Comparison of ENCODE assay signal across 17 cellular contexts in genomic region chr5:52804978-52805377, GRCh38. TPM values are rescaled to one million over a fixed set of nuclear protein-coding genes. Genes with fewer than 3 reads are reported as not detected.
DNase-seq lines count a peak whose midpoint lies in the region; ATAC-seq and TF ChIP-seq lines count a peak whose summit lies in the region.
"Had no signal": no experiment of that assay in that cellular context is flagged by ENCODE, and none has a peak within 500 bp of the region (broad histone marks: within the 10 kb centered on the region; RNA-seq: fewer than 3 reads in every experiment).

No MANE protein-coding gene starts in this region.

- H3K18ac ChIP-seq in mesendoderm (ENCODE audit: low read length): no peak overlapping the region

- peak overlapping the region; percentile 13 to 95 for H3K27ac ChIP-seq in right atrium auricular region
- peak overlapping the region in 4 of 5 donors; percentile 0 to 96 (median 40) for H3K27ac ChIP-seq in adrenal gland
- H3K27ac ChIP-seq in mesendoderm (ENCODE audit: low read depth, low read length): no peak overlapping the region
- H3K27ac ChIP-seq in aorta (ENCODE audit: low read depth in 1 of 2, low read length in 2 of 2): peak overlapping the region; percentile 28

- no peak overlapping the region for H3K9ac ChIP-seq in mesendoderm (ENCODE audit: low read length)

- H3K36me3 ChIP-seq in right atrium auricular region (peaks cover 4% of the 10 kb centered on the region), adrenal gland (replicated peaks in 1 of 2) (peaks cover 0 to 8% of the 10 kb centered on the region in 2 donors), mesendoderm (ENCODE audit: control insufficient read depth, insufficient read depth, low read length) (no peaks in the 10 kb centered on the region), aorta (ENCODE audit: control insufficient read depth in 1 of 2, insufficient read depth in 2 of 2, low read length in 1 of 2) (peaks cover 0 to 2% of the 10 kb centered on the region in 2 donors)

- H3K4me3 ChIP-seq in right atrium auricular region: no peak overlapping the region
- H3K4me3 ChIP-seq in adrenal gland: peak overlapping the region in 1 of 4 donors; percentile 74
- no peak overlapping the region for H3K4me3 ChIP-seq in mesendoderm (ENCODE audit: low read length)
- peak overlapping the region in 1 of 2 donors; percentile 26 for H3K4me3 ChIP-seq in aorta (ENCODE audit: low read length in 2 of 2)
- H3K4me3 ChIP-seq: HAP-1 had no signal

- H3K4ac ChIP-seq in mesendoderm (ENCODE audit: low read depth, low read length): no peak overlapping the region

- H4K8ac ChIP-seq in mesendoderm (ENCODE audit: low read depth, low read length): no peak overlapping the region

- H3K79me1 ChIP-seq in mesendoderm (ENCODE audit: low read length): peaks cover 5% of the 10 kb centered on the region

- no peaks in the 10 kb centered on the region for H3K27me3 ChIP-seq in right atrium auricular region
- H3K27me3 ChIP-seq in adrenal gland: no peaks in the 10 kb centered on the region
- no peaks in the 10 kb centered on the region for H3K27me3 ChIP-seq in mesendoderm (ENCODE audit: insufficient read depth, low read length, poor library complexity)
- no peaks in the 10 kb centered on the region for H3K27me3 ChIP-seq in aorta (ENCODE audit: control insufficient read depth in 1 of 2, insufficient read depth in 2 of 2, low read length in 1 of 2)

- peaks cover 28% of the 10 kb centered on the region for H3K79me2 ChIP-seq in mesendoderm (ENCODE audit: control insufficient read depth, insufficient read depth, low read length)

- intact Hi-C loops in Right ventricle myocardium inferior (cut with DNase I) (no loop called here), adrenal gland (cut with DNase I) (no loop called here), aorta (cut with DNase I) (loop anchor here (5.0 to 10.0 kb wide), 2 partner anchors 32 to 90 kb away; no protein-coding TSS in a partner anchor)

- H3K9me3 ChIP-seq in right atrium auricular region: no peaks in the 10 kb centered on the region
- no peaks in the 10 kb centered on the region for H3K9me3 ChIP-seq in adrenal gland (replicated peaks in 1 of 3)
- H3K9me3 ChIP-seq in aorta (ENCODE audit: control insufficient read depth, low read length): no peaks in the 10 kb centered on the region
- H3K9me3 ChIP-seq: HAP-1, lower lobe of right lung had no signal

- TF ChIP-seq CTCF in right atrium auricular region (IDR thresholded peaks at IDR 0.05) (no peak), adrenal gland (IDR thresholded peaks at IDR 0.05) (no peak)

- DNase-seq in right atrium auricular region (ENCODE audit: low spot score): no peak
- no peak for DNase-seq in Right ventricle myocardium inferior (ENCODE audit: missing footprints)
- no peak for DNase-seq in adrenal gland
- peak; percentile 51 for DNase-seq in mesendoderm
- no peak for DNase-seq in aorta
- no peak for DNase-seq in activated CD4-positive, CD25-positive, alpha-beta regulatory T cell (lab: John Stamatoyannopoulos, UW)
- DNase-seq in H4 (ENCODE audit: low spot score): no peak
- DNase-seq: ACHN; anterior cingulate cortex; CD4-positive, alpha-beta memory T cell; lower lobe of right lung; NCI-H1436; stimulated activated CD4-positive, alpha-beta T cell treated with anti-CD3 and anti-CD28 coated beads, Interleukin-15, amount 100 ng/mL, for 24 hours; stimulated activated naive CD4-positive, alpha-beta T cell treated with Interleukin-2 at 50 U/mL for 16 hours had no signal

- H3K56ac ChIP-seq in mesendoderm (ENCODE audit: low read length): no peak overlapping the region

- 52 to 58% (median 57%) methylated on average over 2 of the region's 2 CpGs for WGBS in adrenal gland, 4 donors
- no CpG with 5 or more reads among the region's 2 CpGs for WGBS in mesendoderm (ENCODE audit: extremely low coverage, insufficient coverage, low lambda C conversion rate)
- WGBS in aorta, 2 donors: 35 to 42% methylated on average over 2 of the region's 2 CpGs

- H4K5ac ChIP-seq in mesendoderm (ENCODE audit: low read length): no peak overlapping the region

- no peak overlapping the region for H2BK15ac ChIP-seq in mesendoderm (replicated peaks; ENCODE audit: low read depth)

- ATAC-seq in Right ventricle myocardium inferior (no peak), aorta (ENCODE audit: low FRiP score) (no peak), HG03469 (IDR thresholded peaks at IDR 0.05; ENCODE audit: unreplicated experiment) (no peak)
- ATAC-seq: lower lobe of right lung; natural killer cell treated with Interleukin-12 subunit alpha and Interleukin-12 subunit beta and Interleukin-15 and Interleukin-18, amount 100 ng/mL, for 72 hours had no signal

- no peak overlapping the region for H2BK5ac ChIP-seq in mesendoderm (ENCODE audit: low read length)

- no peak overlapping the region for H2BK120ac ChIP-seq in mesendoderm (ENCODE audit: low read depth, low read length)

- H2AK5ac ChIP-seq in mesendoderm (ENCODE audit: low read length): no peak overlapping the region

- H3K4me1 ChIP-seq in right atrium auricular region: peaks cover 0 to 68% of the 10 kb centered on the region in 2 donors
- H3K4me1 ChIP-seq in adrenal gland (replicated peaks in 1 of 2): peaks cover 31 to 86% of the 10 kb centered on the region in 2 donors
- H3K4me1 ChIP-seq in mesendoderm (ENCODE audit: control insufficient read depth, low read depth, low read length): peaks cover 2% of the 10 kb centered on the region
- peaks cover 4 to 16% of the 10 kb centered on the region in 2 donors for H3K4me1 ChIP-seq in aorta (ENCODE audit: control insufficient read depth in 1 of 2, insufficient read depth in 2 of 2, low read length in 2 of 2)

- H3K23ac ChIP-seq in mesendoderm (ENCODE audit: low read length): no peak overlapping the region

- no peak for TF ChIP-seq POLR2A in adrenal gland (IDR thresholded peaks at IDR 0.05)

- no peak overlapping the region for H3K4me2 ChIP-seq in mesendoderm (ENCODE audit: low read length)

RNA-seq across cellular contexts. Expression of gene ITGA1, which starts 17.3 kb away (rescaled TPM):
- total RNA-seq in right atrium auricular region (10 to 100 TPM; 13.2 to 26.8 TPM), Right ventricle myocardium inferior (29.9 TPM), adrenal gland (100 to 1,000 TPM; 137 to 371 (median 157) TPM), aorta (100 to 1,000 TPM; 132 to 152 TPM)
- polyA plus RNA-seq in adrenal gland (10 to 100 TPM; 30.0 to 80.3 (median 39.5) TPM), aorta (10 to 100 TPM; 17.8 to 65.0 TPM)
- polyA plus RNA-seq in mesendoderm (2013, experiment 1 of 2): 3.5 TPM
- 4.2 TPM for polyA plus RNA-seq in mesendoderm (2013, experiment 2 of 2)
- total RNA-seq in H4 (2014; rRNA removed; shearing (Covaris generic)): 16.0 and 23.8 TPM in 2 replicates

RNA-seq across cellular contexts. Expression of gene PELO, which starts 17.3 kb away (rescaled TPM):
- total RNA-seq in right atrium auricular region (10 to 100 TPM in 1 of 2 donors, 1 to 10 TPM in 1; 8.5 to 11.8 TPM), Right ventricle myocardium inferior (20.5 TPM), adrenal gland (100 to 1,000 TPM in 3 of 8 donors, 10 to 100 TPM in 5; 60.3 to 147 (median 79.7) TPM), aorta (10 to 100 TPM; 49.6 to 52.4 TPM)
- polyA plus RNA-seq in adrenal gland (10 to 100 TPM; 17.8 to 52.4 (median 27.9) TPM), aorta (10 to 100 TPM; 11.0 to 30.2 TPM)
- 13.0 TPM for polyA plus RNA-seq in mesendoderm (2013, experiment 1 of 2)
- 13.1 TPM for polyA plus RNA-seq in mesendoderm (2013, experiment 2 of 2)
- total RNA-seq in H4 (2014; rRNA removed; shearing (Covaris generic)): 24.4 and 25.7 TPM in 2 replicates

Comparison
In these comparisons a context has a peak if more than half of its experiments do, and no peak if none do; other contexts are left out.
1. intact Hi-C loops: an anchor here in aorta (5.0 to 10.0 kb wide); none called in Right ventricle myocardium inferior and adrenal gland.